ENCODE assay signal across 29 cellular contexts in genomic region chr20:37464173-37464572, GRCh38. TPM values are rescaled to one million over a fixed set of nuclear protein-coding genes. Genes with fewer than 3 reads are reported as not detected.
"Had no signal": no experiment of that assay in that cellular context is flagged by ENCODE, and none has a peak within 500 bp of the region (broad histone marks: within the 10 kb centered on the region; RNA-seq: fewer than 3 reads in every experiment).

No MANE protein-coding gene starts in this region.

- H3K9me3 ChIP-seq: colonic mucosa, gastrocnemius medialis, psoas muscle, thoracic aorta, uterus had no signal

- H3K27ac Mint-ChIP-seq: activated CD8-positive, alpha-beta T cell treated with anti-CD3 and anti-CD28 coated beads for 36 hours; memory B cell; naive thymus-derived CD4-positive, alpha-beta T cell; stimulated activated naive CD8-positive, alpha-beta T cell treated with anti-CD3 and anti-CD28 coated beads, Interleukin-15, Interleukin-2, amounts not matched to agents 100 ng/mL and 50 ng/mL, for 24 hours; T-helper 1 cell treated with Interleukin-12 subunit alpha and Interleukin-12 subunit beta and Interleukin-4 antibody, amounts not matched to agents 30 μg/mL and 1 μg/mL, for 36 hours had no signal

- H3K27me3 ChIP-seq: colonic mucosa, gastrocnemius medialis, hepatocyte, spleen, uterus had no signal

- H3K9ac ChIP-seq: parathyroid adenoma had no signal

- H3K36me3 ChIP-seq: colonic mucosa, gastrocnemius medialis, spleen, thoracic aorta, uterus had no signal

- FAIRE-seq: bronchial epithelial cell, endometrium, keratinocyte had no signal

- DNase-seq: activated CD4-positive, alpha-beta T cell treated with anti-CD3 and anti-CD28 coated beads, Interleukin-2, amount 50 U/mL, for 1 hour; activated CD8-positive, alpha-beta T cell treated with anti-CD3 and anti-CD28 coated beads for 36 hours; activated naive CD4-positive, alpha-beta T cell; activated T-cell treated with anti-CD3 and anti-CD28 coated beads, Interleukin-2, amount 50 U/mL, for 48 hours; anterior cingulate cortex; colonic mucosa; effector CD8-positive, alpha-beta T cell; gastrocnemius medialis; left cardiac atrium; midbrain; naive thymus-derived CD4-positive, alpha-beta T cell; occipital lobe; psoas muscle; spleen; stimulated activated CD4-positive, alpha-beta T cell treated with anti-CD3 and anti-CD28 coated beads, Interleukin-2, amount 100 ng/mL, for 48 hours; T-helper 9 cell; trophoblast cell; uterus had no signal

- H3K4me3 Mint-ChIP-seq: activated CD8-positive, alpha-beta T cell treated with anti-CD3 and anti-CD28 coated beads for 36 hours; memory B cell; naive thymus-derived CD4-positive, alpha-beta T cell; neural crest cell; stimulated activated naive CD8-positive, alpha-beta T cell treated with anti-CD3 and anti-CD28 coated beads, Interleukin-15, Interleukin-2, amounts not matched to agents 100 ng/mL and 50 ng/mL, for 24 hours; T-helper 1 cell treated with Interleukin-12 subunit alpha and Interleukin-12 subunit beta and Interleukin-4 antibody, amounts not matched to agents 30 μg/mL and 1 μg/mL, for 36 hours had no signal

- H3K4me1 ChIP-seq: colonic mucosa, gastrocnemius medialis, parathyroid adenoma, spleen, uterus had no signal

- H3K27ac ChIP-seq: colonic mucosa, gastrocnemius medialis, hepatocyte, parathyroid adenoma, psoas muscle, spleen, thoracic aorta, uterus had no signal

- H3K4me2 ChIP-seq: hepatocyte had no signal

- H3K4me3 ChIP-seq: colonic mucosa, gastrocnemius medialis, hepatocyte, psoas muscle, spleen, thoracic aorta, uterus had no signal

- H3K79me2 ChIP-seq: hepatocyte, parathyroid adenoma had no signal

- H3K9me3 Mint-ChIP-seq: activated CD8-positive, alpha-beta T cell treated with anti-CD3 and anti-CD28 coated beads for 36 hours had no signal

- ATAC-seq: activated CD8-positive, alpha-beta T cell treated with anti-CD3 and anti-CD28 coated beads for 36 hours; activated naive CD4-positive, alpha-beta T cell treated with anti-CD3 and anti-CD28 coated beads, Interleukin-2, amount 50 U/mL, for 72 hours; gastrocnemius medialis; left cardiac atrium; naive thymus-derived CD4-positive, alpha-beta T cell had no signal

- H2AFZ ChIP-seq: hepatocyte, parathyroid adenoma had no signal

RNA-seq across cellular contexts. Expression of gene NNAT, which starts 56.9 kb away (rescaled TPM):
- total RNA-seq: bronchial epithelial cell; hepatocyte; naive thymus-derived CD4-positive, alpha-beta T cell had no signal
- polyA plus RNA-seq: naive thymus-derived CD4-positive, alpha-beta T cell had no signal
